In the genomic region with DNA sequence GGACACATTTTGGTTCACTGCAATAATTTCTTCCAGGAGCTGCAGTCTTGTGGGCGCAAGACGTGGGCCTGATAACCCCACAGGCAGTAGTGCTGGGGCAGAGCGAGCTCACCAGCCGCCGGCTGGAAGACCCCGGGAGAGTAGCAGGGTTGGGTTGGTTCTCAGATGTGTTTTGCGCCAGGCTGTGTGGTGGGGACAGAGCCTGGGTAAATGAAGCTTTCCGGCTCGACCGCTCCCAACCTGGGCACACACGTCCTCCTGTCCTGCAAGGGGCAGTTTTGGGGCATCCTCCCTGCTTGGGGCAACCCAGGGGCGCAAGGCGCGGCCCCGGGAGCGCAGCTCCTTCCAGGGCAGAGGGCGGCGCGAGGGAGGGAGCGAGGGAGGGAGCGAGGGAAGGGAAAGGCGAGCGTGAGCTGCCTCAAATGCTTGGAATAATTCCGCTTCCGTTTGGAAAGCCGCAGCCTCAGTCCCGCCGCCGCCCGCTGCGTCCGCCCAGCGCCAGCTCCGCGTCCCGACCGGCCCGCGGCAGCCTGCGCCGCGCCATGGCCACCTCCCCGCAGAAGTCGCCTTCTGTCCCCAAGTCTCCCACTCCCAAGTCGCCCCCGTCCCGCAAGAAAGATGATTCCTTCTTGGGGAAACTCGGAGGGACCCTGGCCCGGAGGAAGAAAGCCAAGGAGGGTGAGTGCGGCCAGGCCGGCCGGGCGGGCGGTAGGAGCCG, we compare ENCODE assay signal across 8 cellular contexts. TPM values are rescaled to one million over a fixed set of nuclear protein-coding genes. Genes with fewer than 3 reads are reported as not detected.
DNase-seq lines count a peak whose midpoint lies in the region; ATAC-seq and TF ChIP-seq lines count a peak whose summit lies in the region.

PARVA (plus strand) TSS at position 466 of the 718 bp plus-strand sequence; CDS start at position 543, 77 bp downstream.

- POLR2A ChIA-PET in CD8-positive, alpha-beta memory T cell (lab: Charles Lee), result interaction anchor here (1.1 to 1.8 kb wide), 2 partner anchors 11 to 15 kb away, joined by 4 to 8 read pairs; no protein-coding TSS in a partner anchor

- no peaks in the 10 kb centered on the region for H3K36me3 ChIP-seq in CD8-positive, alpha-beta memory T cell (ENCODE audit: insufficient read depth, low read length)
- H3K36me3 ChIP-seq in iPS DF 6.9 (ENCODE audit: control insufficient read depth, insufficient read depth, low read length) (no peaks in the 10 kb centered on the region), gastrocnemius medialis (no peaks in the 10 kb centered on the region)

- no peaks in the 10 kb centered on the region for H3K4me1 ChIP-seq in CD8-positive, alpha-beta memory T cell (ENCODE audit: insufficient read depth, low read length)
- H3K4me1 ChIP-seq in iPS DF 6.9 (ENCODE audit: control insufficient read depth, insufficient read depth, low read length) (0 out of 2 replicates have a peak, but pooled peaks cover 3% of the 10 kb centered on the region), gastrocnemius medialis (peaks cover 5 to 15% of the 10 kb centered on the region in 2 donors)

- H3K36me3 Mint-ChIP-seq in CD8-positive, alpha-beta memory T cell, result peaks cover 0 to 5% (median 0%) of the 10 kb centered on the region in 3 donors

- no peak for DNase-seq in CD8-positive, alpha-beta memory T cell
- DNase-seq in NCI-H146 treated with DMSO at 0.1 percent for 48 hours (lab: John Stamatoyannopoulos, UW; ENCODE audit: unreplicated experiment) (peak; percentile 21), T47D (ENCODE audit: low read depth in 1 of 2, low spot score in 1 of 2) (peak; percentile 3 to 75), iPS DF 6.9 (ENCODE audit: low read depth, low spot score) (no peak), gastrocnemius medialis (peak in 1 of 2 donors; percentile 34), NAMALWA (ENCODE audit: low spot score) (no peak), superior temporal gyrus (ENCODE audit: extremely low spot score) (no peak)
- no peak for DNase-seq in activated CD4-positive, alpha-beta T cell treated with anti-CD3 and anti-CD28 coated beads, Interleukin-2, amount 50 U/mL, for 4 hours

- peak; percentile 63 to 65 for ATAC-seq in gastrocnemius medialis

- no peak within 1 kb of the TSS for H3K27ac ChIP-seq in CD8-positive, alpha-beta memory T cell (ENCODE audit: low read depth, low read length)
- no peak within 1 kb of the TSS for H3K27ac ChIP-seq in iPS DF 6.9 (ENCODE audit: low read length)
- peak within 1 kb of the TSS; percentile 71 to 85 (median 76) for H3K27ac ChIP-seq in gastrocnemius medialis

- H3K9me3 Mint-ChIP-seq in CD8-positive, alpha-beta memory T cell, result peaks cover 0 to 9% (median 0%) of the 10 kb centered on the region in 5 donors

- peak within 1 kb of the TSS; percentile 77 to 90 (median 85) for H3K4me3 Mint-ChIP-seq in CD8-positive, alpha-beta memory T cell

- H3K4me1 Mint-ChIP-seq in CD8-positive, alpha-beta memory T cell, result peaks cover 14 to 19% (median 17%) of the 10 kb centered on the region in 3 donors

- peak within 1 kb of the TSS; percentile 41 for H3K4me3 ChIP-seq in CD8-positive, alpha-beta memory T cell (ENCODE audit: low read length)
- H3K4me3 ChIP-seq in iPS DF 6.9 (ENCODE audit: low read length) (peak within 1 kb of the TSS; percentile 73; the same call in 1 of the 2 replicates), gastrocnemius medialis (peak within 1 kb of the TSS; percentile 57 to 75 (median 66))

- H3K9me3 ChIP-seq in CD8-positive, alpha-beta memory T cell (ENCODE audit: low read length), result no peaks in the 10 kb centered on the region
- H3K9me3 ChIP-seq in iPS DF 6.9 (ENCODE audit: control insufficient read depth, insufficient read depth, low read length) (no peaks in the 10 kb centered on the region), gastrocnemius medialis (no peaks in the 10 kb centered on the region)

- no peaks in the 10 kb centered on the region for H3K27me3 ChIP-seq in CD8-positive, alpha-beta memory T cell (ENCODE audit: insufficient read depth, low read length, poor library complexity, severe bottlenecking)
- H3K27me3 ChIP-seq in iPS DF 6.9 (ENCODE audit: control insufficient read depth, insufficient read depth, low read length), result no peaks in the 10 kb centered on the region; the same call in 1 of the 2 replicates
- no peaks in the 10 kb centered on the region for H3K27me3 ChIP-seq in gastrocnemius medialis

- intact Hi-C loops in gastrocnemius medialis (cut with DNase I; ENCODE audit: low total_unique reads), result no loop called here

- peak within 1 kb of the TSS; percentile 13 to 93 (median 78) for H3K27ac Mint-ChIP-seq in CD8-positive, alpha-beta memory T cell

- TF ChIP-seq POLR2A in gastrocnemius medialis (IDR thresholded peaks at IDR 0.05), result peak in 1 of 2 donors; percentile 33

- CTCF ChIA-PET in CD8-positive, alpha-beta memory T cell (lab: Charles Lee), result interaction anchor here (0.9 to 1.9 kb wide), 5 partner anchors 11 to 46 kb away, joined by 3 to 14 read pairs (median 4); no protein-coding TSS in a partner anchor

- in situ Hi-C loops in T47D (cut with HindIII; ENCODE audit: low pct_unique_long_range_greater_than_20kb, low sequenced_read_pairs), result no loop called here
- in situ Hi-C loops in gastrocnemius medialis (cut with MboI; ENCODE audit: low sequenced_read_pairs in 4 of 4), result no loop called here

- WGBS in iPS DF 6.9 (ENCODE audit: insufficient coverage, insufficient read length), result no CpG with 5 or more reads among the region's 55 CpGs

- H3K27me3 Mint-ChIP-seq in CD8-positive, alpha-beta memory T cell, result peaks cover 22 to 45% of the 10 kb centered on the region in 2 donors

- peak in 1 of 5 experiments; percentile 4 for TF ChIP-seq CTCF in gastrocnemius medialis (IDR thresholded peaks at IDR 0.05 in 4 of 5, conservative IDR thresholded peaks at IDR 0.05 in 1 of 5)

RNA-seq across cellular contexts. Expression of gene PARVA, which starts in this region (rescaled TPM):
- total RNA-seq in CD8-positive, alpha-beta memory T cell, result under 1 TPM; 0.07 to 0.18 TPM
- 0.59 TPM for polyA plus RNA-seq in CD8-positive, alpha-beta memory T cell
- 1 to 10 TPM; 4.4 to 9.7 (median 8.4) TPM for total RNA-seq in gastrocnemius medialis

Comparison
In these comparisons a context has a peak if more than half of its experiments do, and no peak if none do; other contexts are left out.
1. RNA of gene PARVA (total RNA-seq): 4.4 to 9.7 TPM in gastrocnemius medialis; 0.07 to 0.18 TPM in CD8-positive, alpha-beta memory T cell; every median in the first group is over 4 times any median in the second.
2. DNase-seq: peak in NCI-H146 treated with DMSO at 0.1 percent for 48 hours (single experiment) and T47D (2 of 2); none in CD8-positive, alpha-beta memory T cell (0 of 5), iPS DF 6.9 (single experiment), NAMALWA (single experiment), superior temporal gyrus (single experiment) and activated CD4-positive, alpha-beta T cell treated with anti-CD3 and anti-CD28 coated beads, Interleukin-2, amount 50 U/mL, for 4 hours (0 of 2).
3. H3K27ac ChIP-seq: peak in gastrocnemius medialis (4 of 4); none in CD8-positive, alpha-beta memory T cell (single experiment) and iPS DF 6.9 (single experiment).
4. Peak in every context shown above with its lines, with median percentiles within 50 percentile points of each other: H3K4me3 ChIP-seq.